Comparison of ENCODE assay signal across 8 cellular contexts in the genomic region with DNA sequence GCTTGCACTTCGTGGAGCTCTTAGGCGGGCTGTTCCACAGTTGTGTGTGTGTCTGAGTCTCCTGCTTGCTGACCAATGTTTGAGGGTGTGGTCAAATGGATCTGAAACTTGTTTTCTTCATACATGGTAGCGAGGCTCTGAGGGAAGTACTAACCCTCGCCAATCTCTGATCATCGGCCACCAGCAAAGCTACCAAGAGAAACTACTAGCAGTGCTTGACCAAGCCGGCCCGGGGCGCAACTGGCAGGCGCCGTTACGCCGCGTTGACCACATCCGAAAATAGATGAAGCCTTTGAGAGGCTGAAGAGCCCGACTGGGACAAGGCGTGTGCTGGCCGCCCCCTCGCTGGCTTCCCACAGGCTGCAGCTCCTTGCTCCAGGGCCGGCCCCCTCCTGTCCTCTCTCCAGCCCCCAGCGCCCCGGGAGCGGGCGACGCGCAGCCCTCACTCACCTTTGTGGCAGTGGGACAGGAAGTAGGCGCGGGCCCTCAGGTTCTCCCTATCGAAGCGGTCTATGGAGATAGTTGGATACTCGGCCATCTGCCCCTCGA. TPM values are rescaled to one million over a fixed set of nuclear protein-coding genes. Genes with fewer than 3 reads are reported as not detected.
DNase-seq lines count a peak whose midpoint lies in the region; ATAC-seq and TF ChIP-seq lines count a peak whose summit lies in the region.

No MANE protein-coding gene starts in this region.

- POLR2A ChIA-PET in activated CD8-positive, alpha-beta T cell treated with anti-CD3 and anti-CD28 coated beads, Interleukin-2, amount 10 ng/mL, durations not matched to agents 7 days and 5 days (lab: Charles Lee), result interaction anchor here (0.6 to 2.9 kb wide), 15 partner anchors 19 to 1835 kb away, joined by 3 to 17 read pairs (median 4); partner anchors contain the start of genes CDNF, HSPA14, MSANTD7 and RPP38

- H3K27me3 Mint-ChIP-seq in activated CD8-positive, alpha-beta T cell treated with anti-CD3 and anti-CD28 coated beads, Interleukin-2, amount 10 ng/mL, durations not matched to agents 7 days and 5 days (ENCODE audit: low read depth), result no peaks in the 10 kb centered on the region

- DNase-seq in NCI-H1092 treated with DMSO at 0.1 percent for 48 hours (lab: John Stamatoyannopoulos, UW), result peak; percentile 32
- no peak for DNase-seq in NCI-H1092 (lab: John Stamatoyannopoulos, UW)
- peak; percentile 40 for DNase-seq in HuH-7.5 (ENCODE audit: low spot score)
- peak; percentile 44 for DNase-seq in activated CD8-positive, alpha-beta T cell treated with anti-CD3 and anti-CD28 coated beads, Interleukin-2, amount 10 ng/mL, durations not matched to agents 7 days and 5 days
- peak in 1 of 2 donors; percentile 53 for DNase-seq in foreskin keratinocyte
- DNase-seq in omental fat pad (ENCODE audit: low spot score), result peak; percentile 29
- no peak for DNase-seq in T-helper 9 cell

- H3K4me1 ChIP-seq in foreskin keratinocyte, result peaks cover 6% of the 10 kb centered on the region

- H3K27ac Mint-ChIP-seq in activated CD8-positive, alpha-beta T cell treated with anti-CD3 and anti-CD28 coated beads, Interleukin-2, amount 10 ng/mL, durations not matched to agents 7 days and 5 days, result peak overlapping the region; percentile 96

- peak overlapping the region; percentile 77 for H3K27ac ChIP-seq in foreskin keratinocyte

- no peaks in the 10 kb centered on the region for H3K27me3 ChIP-seq in foreskin keratinocyte

- peak; percentile 31 for ATAC-seq in GM21576 (IDR thresholded peaks at IDR 0.05; ENCODE audit: unreplicated experiment)
- peak; percentile 59 for ATAC-seq in activated CD8-positive, alpha-beta T cell treated with anti-CD3 and anti-CD28 coated beads, Interleukin-2, amount 10 ng/mL, durations not matched to agents 7 days and 5 days
- peak; percentile 35 for ATAC-seq in foreskin keratinocyte
- peak; percentile 71 for ATAC-seq in omental fat pad (ENCODE audit: low FRiP score)

- CTCF ChIA-PET in activated CD8-positive, alpha-beta T cell treated with anti-CD3 and anti-CD28 coated beads, Interleukin-2, amount 10 ng/mL, durations not matched to agents 7 days and 5 days (lab: Charles Lee), result interaction anchor here (0.7 to 2.2 kb wide), 13 partner anchors 18 to 392 kb away, joined by 3 to 10 read pairs (median 4); partner anchors contain the start of genes CDNF and SUV39H2

- H3K4me1 Mint-ChIP-seq in activated CD8-positive, alpha-beta T cell treated with anti-CD3 and anti-CD28 coated beads, Interleukin-2, amount 10 ng/mL, durations not matched to agents 7 days and 5 days (ENCODE audit: low read depth), result peaks cover 70% of the 10 kb centered on the region

- no peaks in the 10 kb centered on the region for H3K9me3 Mint-ChIP-seq in activated CD8-positive, alpha-beta T cell treated with anti-CD3 and anti-CD28 coated beads, Interleukin-2, amount 10 ng/mL, durations not matched to agents 7 days and 5 days (ENCODE audit: insufficient read depth)

- peak overlapping the region; percentile 94 for H3K4me3 Mint-ChIP-seq in activated CD8-positive, alpha-beta T cell treated with anti-CD3 and anti-CD28 coated beads, Interleukin-2, amount 10 ng/mL, durations not matched to agents 7 days and 5 days

- peaks cover 43% of the 10 kb centered on the region for H3K36me3 Mint-ChIP-seq in activated CD8-positive, alpha-beta T cell treated with anti-CD3 and anti-CD28 coated beads, Interleukin-2, amount 10 ng/mL, durations not matched to agents 7 days and 5 days (ENCODE audit: low read depth)

- TF ChIP-seq CTCF in foreskin keratinocyte (conservative IDR thresholded peaks at IDR 0.05), result peak; percentile 2
- TF ChIP-seq CTCF in omental fat pad (IDR thresholded peaks at IDR 0.05), result no peak

RNA-seq across cellular contexts. Expression of gene DCLRE1C, which starts 0.4 kb away (rescaled TPM):
- 10 to 100 TPM; 50.7 to 58.3 TPM for total RNA-seq in activated CD8-positive, alpha-beta T cell treated with anti-CD3 and anti-CD28 coated beads, Interleukin-2, amount 10 ng/mL, durations not matched to agents 7 days and 5 days
- total RNA-seq in foreskin keratinocyte, result 9.9 and 12.3 TPM in 2 replicates
- 3.0 and 3.5 TPM in 2 replicates for polyA plus RNA-seq in foreskin keratinocyte
- total RNA-seq in omental fat pad, result 10 to 100 TPM in 1 of 4 donors, 1 to 10 TPM in 3; 5.9 to 12.5 (median 7.1) TPM

RNA-seq across cellular contexts. Expression of gene MEIG1, which starts 5.7 kb away (rescaled TPM):
- not detected for total RNA-seq in activated CD8-positive, alpha-beta T cell treated with anti-CD3 and anti-CD28 coated beads, Interleukin-2, amount 10 ng/mL, durations not matched to agents 7 days and 5 days
- total RNA-seq in foreskin keratinocyte (0.44 TPM in 1 of 2 replicates, not detected in the other), omental fat pad (not detected)
- polyA plus RNA-seq in foreskin keratinocyte, result 0.15 and 0.57 TPM in 2 replicates

Comparison
In these comparisons a context has a peak if more than half of its experiments do, and no peak if none do; other contexts are left out.
1. DNase-seq: peak in NCI-H1092 treated with DMSO at 0.1 percent for 48 hours (single experiment), HuH-7.5 (single experiment), activated CD8-positive, alpha-beta T cell treated with anti-CD3 and anti-CD28 coated beads, Interleukin-2, amount 10 ng/mL, durations not matched to agents 7 days and 5 days (single experiment) and omental fat pad (single experiment); none in NCI-H1092 (single experiment) and T-helper 9 cell (single experiment).
2. Peak in every context shown above with its lines, with median percentiles within 50 percentile points of each other: ATAC-seq.